Comparison of ENCODE assay signal across 1 cellular context in the genomic region with DNA sequence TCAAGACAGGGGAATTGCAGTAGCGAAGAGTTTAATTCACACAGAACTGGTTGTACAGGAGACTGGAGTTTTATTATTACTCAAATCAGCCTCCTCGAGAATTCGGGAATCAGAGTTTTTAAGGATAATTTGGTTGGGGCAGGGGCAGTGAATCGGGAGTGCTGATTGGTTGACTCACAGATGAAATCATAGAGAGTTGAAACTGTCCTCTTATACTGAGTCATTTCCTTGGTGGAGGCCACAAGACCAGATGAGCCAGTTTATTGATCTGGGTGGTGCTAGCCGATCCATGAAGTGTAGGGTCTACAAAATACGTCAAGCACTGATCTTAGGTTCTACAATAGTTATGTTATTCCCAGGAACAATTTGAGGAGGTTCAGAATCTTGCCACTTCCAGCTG.
TF ChIP-seq lines count a peak whose summit lies in the region.

No MANE protein-coding gene starts in this region.

TF ChIP-seq in GM23338, 12 proteins besides CTCF, POLR2A, EP300 and RAD21:
- TF ChIP-seq ZNF462 (CRISPR knock-in tag; IDR thresholded peaks at IDR 0.05) (no peak), ZNF331 (CRISPR knock-in tag; IDR thresholded peaks at IDR 0.05; ENCODE audit: low read depth) (no peak), EZH2 (IDR thresholded peaks at IDR 0.05; ENCODE audit: low read depth, unreplicated experiment) (no peak), POLR2AphosphoS5 (IDR thresholded peaks at IDR 0.05; ENCODE audit: low read depth) (no peak), JUNB (IDR thresholded peaks at IDR 0.05; ENCODE audit: unreplicated experiment) (no peak), STAT1 (IDR thresholded peaks at IDR 0.05; ENCODE audit: unreplicated experiment) (no peak), ZNF114 (CRISPR knock-in tag; IDR thresholded peaks at IDR 0.05) (no peak), CREB1 (CRISPR knock-in tag; IDR thresholded peaks at IDR 0.05; ENCODE audit: low read depth) (no peak), EZH2phosphoT487 (IDR thresholded peaks at IDR 0.05; ENCODE audit: unreplicated experiment) (no peak), NANOG (IDR thresholded peaks at IDR 0.05; ENCODE audit: borderline replicate concordance) (no peak)
- TF ChIP-seq, protein P1, sequence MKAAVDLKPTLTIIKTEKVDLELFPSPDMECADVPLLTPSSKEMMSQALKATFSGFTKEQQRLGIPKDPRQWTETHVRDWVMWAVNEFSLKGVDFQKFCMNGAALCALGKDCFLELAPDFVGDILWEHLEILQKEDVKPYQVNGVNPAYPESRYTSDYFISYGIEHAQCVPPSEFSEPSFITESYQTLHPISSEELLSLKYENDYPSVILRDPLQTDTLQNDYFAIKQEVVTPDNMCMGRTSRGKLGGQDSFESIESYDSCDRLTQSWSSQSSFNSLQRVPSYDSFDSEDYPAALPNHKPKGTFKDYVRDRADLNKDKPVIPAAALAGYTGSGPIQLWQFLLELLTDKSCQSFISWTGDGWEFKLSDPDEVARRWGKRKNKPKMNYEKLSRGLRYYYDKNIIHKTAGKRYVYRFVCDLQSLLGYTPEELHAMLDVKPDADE (IDR thresholded peaks at IDR 0.05) = no peak
- TF ChIP-seq, protein P2, sequence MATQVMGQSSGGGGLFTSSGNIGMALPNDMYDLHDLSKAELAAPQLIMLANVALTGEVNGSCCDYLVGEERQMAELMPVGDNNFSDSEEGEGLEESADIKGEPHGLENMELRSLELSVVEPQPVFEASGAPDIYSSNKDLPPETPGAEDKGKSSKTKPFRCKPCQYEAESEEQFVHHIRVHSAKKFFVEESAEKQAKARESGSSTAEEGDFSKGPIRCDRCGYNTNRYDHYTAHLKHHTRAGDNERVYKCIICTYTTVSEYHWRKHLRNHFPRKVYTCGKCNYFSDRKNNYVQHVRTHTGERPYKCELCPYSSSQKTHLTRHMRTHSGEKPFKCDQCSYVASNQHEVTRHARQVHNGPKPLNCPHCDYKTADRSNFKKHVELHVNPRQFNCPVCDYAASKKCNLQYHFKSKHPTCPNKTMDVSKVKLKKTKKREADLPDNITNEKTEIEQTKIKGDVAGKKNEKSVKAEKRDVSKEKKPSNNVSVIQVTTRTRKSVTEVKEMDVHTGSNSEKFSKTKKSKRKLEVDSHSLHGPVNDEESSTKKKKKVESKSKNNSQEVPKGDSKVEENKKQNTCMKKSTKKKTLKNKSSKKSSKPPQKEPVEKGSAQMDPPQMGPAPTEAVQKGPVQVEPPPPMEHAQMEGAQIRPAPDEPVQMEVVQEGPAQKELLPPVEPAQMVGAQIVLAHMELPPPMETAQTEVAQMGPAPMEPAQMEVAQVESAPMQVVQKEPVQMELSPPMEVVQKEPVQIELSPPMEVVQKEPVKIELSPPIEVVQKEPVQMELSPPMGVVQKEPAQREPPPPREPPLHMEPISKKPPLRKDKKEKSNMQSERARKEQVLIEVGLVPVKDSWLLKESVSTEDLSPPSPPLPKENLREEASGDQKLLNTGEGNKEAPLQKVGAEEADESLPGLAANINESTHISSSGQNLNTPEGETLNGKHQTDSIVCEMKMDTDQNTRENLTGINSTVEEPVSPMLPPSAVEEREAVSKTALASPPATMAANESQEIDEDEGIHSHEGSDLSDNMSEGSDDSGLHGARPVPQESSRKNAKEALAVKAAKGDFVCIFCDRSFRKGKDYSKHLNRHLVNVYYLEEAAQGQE (IDR thresholded peaks at IDR 0.05; ENCODE audit: unreplicated experiment) = no peak
